1 cellular context compared by ENCODE assay signal in genomic region chr16:1308977-1309885, GRCh38.
TF ChIP-seq lines count a peak whose summit lies in the region.

UBE2I (plus strand) TSS chr16:1309636; CDS start chr16:1314031, 4,395 bp downstream.

TF ChIP-seq in HepG2, 621 proteins besides CTCF, POLR2A, EP300 and RAD21 (continued from another document and continues in another):
- peak; percentile 65; the same call in 1 of the 2 replicates for TF ChIP-seq DZIP1 (CRISPR knock-in tag; IDR thresholded peaks at IDR 0.05)
- TF ChIP-seq RNF219 (CRISPR knock-in tag; IDR thresholded peaks at IDR 0.05), result peak; percentile 69; the same call in 1 of the 2 replicates
- TF ChIP-seq MED13 (CRISPR knock-in tag; IDR thresholded peaks at IDR 0.05), result peak; percentile 40; the same call in 1 of the 2 replicates
- peak; percentile 78 for TF ChIP-seq KLF6 (CRISPR knock-in tag; IDR thresholded peaks at IDR 0.05)
- TF ChIP-seq ZFP36L1 (CRISPR knock-in tag; IDR thresholded peaks at IDR 0.05), result no peak
- peak; percentile 51; the same call in 1 of the 2 replicates for TF ChIP-seq ZNF232 (CRISPR knock-in tag; IDR thresholded peaks at IDR 0.05; ENCODE audit: borderline replicate concordance)
- no peak for TF ChIP-seq ZNF276 (CRISPR knock-in tag; IDR thresholded peaks at IDR 0.05; ENCODE audit: low read depth)
- TF ChIP-seq HOXA9 (CRISPR knock-in tag; IDR thresholded peaks at IDR 0.05; ENCODE audit: borderline replicate concordance), result no peak
- TF ChIP-seq CBX1 (IDR thresholded peaks at IDR 0.05; ENCODE audit: low read depth), result no peak
- TF ChIP-seq REST (IDR thresholded peaks at IDR 0.05; ENCODE audit: borderline replicate concordance in 1 of 2, low read depth in 1 of 2, low read length in 2 of 2), result no peak
- TF ChIP-seq NFYB (CRISPR knock-in tag; IDR thresholded peaks at IDR 0.05), result peak; percentile 94
- TF ChIP-seq ZNF570 (CRISPR knock-in tag; IDR thresholded peaks at IDR 0.05; ENCODE audit: borderline replicate concordance), result no peak
- no peak for TF ChIP-seq PRDM10 (CRISPR knock-in tag; IDR thresholded peaks at IDR 0.05; ENCODE audit: low read depth)
- peak; percentile 76; the same call in 1 of the 2 replicates for TF ChIP-seq SNAPC4 (CRISPR knock-in tag; IDR thresholded peaks at IDR 0.05)
- TF ChIP-seq HINFP (CRISPR knock-in tag; IDR thresholded peaks at IDR 0.05; ENCODE audit: low read depth), result peak; percentile 73
- TF ChIP-seq IRF1 (CRISPR knock-in tag; IDR thresholded peaks at IDR 0.05; ENCODE audit: low read depth), result no peak
- TF ChIP-seq PREB (CRISPR knock-in tag; IDR thresholded peaks at IDR 0.05), result no peak
- TF ChIP-seq ZNF513 (CRISPR knock-in tag; conservative IDR thresholded peaks at IDR 0.05), result no peak
- no peak for TF ChIP-seq PLRG1 (conservative IDR thresholded peaks at IDR 0.05)
- TF ChIP-seq KLF9 (CRISPR knock-in tag; IDR thresholded peaks at IDR 0.05; ENCODE audit: low read depth), result no peak
- no peak for TF ChIP-seq STAG1 (CRISPR knock-in tag; IDR thresholded peaks at IDR 0.05)
- no peak for TF ChIP-seq SOX6 (IDR thresholded peaks at IDR 0.05)
- TF ChIP-seq SOX6 (CRISPR knock-in tag; IDR thresholded peaks at IDR 0.05), result peak; percentile 44
- TF ChIP-seq TBX3 (IDR thresholded peaks at IDR 0.05; ENCODE audit: borderline replicate concordance), result peak; percentile 89
- no peak for TF ChIP-seq ONECUT2 (CRISPR knock-in tag; IDR thresholded peaks at IDR 0.05)
- no peak for TF ChIP-seq MTF2 (CRISPR knock-in tag; IDR thresholded peaks at IDR 0.05; ENCODE audit: borderline replicate concordance)
